ENCODE assay signal across 18 cellular contexts in genomic region chr11:16958833-16959232, GRCh38. TPM values are rescaled to one million over a fixed set of nuclear protein-coding genes. Genes with fewer than 3 reads are reported as not detected.
DNase-seq lines count a peak whose midpoint lies in the region; FAIRE-seq and TF ChIP-seq lines count a peak whose summit lies in the region.
"Had no signal": no experiment of that assay in that cellular context is flagged by ENCODE, and none has a peak within 500 bp of the region (broad histone marks: within the 10 kb centered on the region; RNA-seq: fewer than 3 reads in every experiment).

No MANE protein-coding gene starts in this region.

- no peaks in the 10 kb centered on the region for H3K9me3 ChIP-seq in colonic mucosa
- H3K9me3 ChIP-seq in small intestine (ENCODE audit: control insufficient read depth, low read depth), result no peaks in the 10 kb centered on the region
- H3K9me3 ChIP-seq: A549, esophagus squamous epithelium had no signal

- WGBS in small intestine, 3 donors, result 19 to 50% (median 40%) methylated on average over 5 of the region's 5 CpGs

- no peak overlapping the region for H3K4me3 ChIP-seq in colonic mucosa
- no peak overlapping the region for H3K4me3 ChIP-seq in small intestine (ENCODE audit: low read depth in 1 of 2, low read length in 2 of 2)
- H3K4me3 ChIP-seq: A549, esophagus squamous epithelium, skin epidermis had no signal

- no peak overlapping the region for H3K27ac Mint-ChIP-seq in endothelial cell (ENCODE audit: unreplicated experiment)
- H3K27ac Mint-ChIP-seq: type B pancreatic cell had no signal

- DNase-seq in NCI-H345 (lab: John Stamatoyannopoulos, UW) (peak; percentile 33), NCI-H345 treated with DMSO at 0.1 percent for 48 hours (lab: John Stamatoyannopoulos, UW; ENCODE audit: unreplicated experiment) (no peak), NCI-H146 treated with DMSO at 0.1 percent for 48 hours (lab: John Stamatoyannopoulos, UW; ENCODE audit: unreplicated experiment) (peak; percentile 38), colonic mucosa (peak; percentile 70), small intestine (no peak), foreskin melanocyte (no peak), endothelial cell (ENCODE audit: low spot score) (no peak), HuH-7.5 (ENCODE audit: low spot score) (no peak)
- DNase-seq: CD4-positive, alpha-beta memory T cell; esophagus squamous epithelium; H9; IMR-90; MV-4-11; T-helper 1 cell had no signal

- no peaks in the 10 kb centered on the region for H3K36me3 ChIP-seq in colonic mucosa
- H3K36me3 ChIP-seq in small intestine (ENCODE audit: control insufficient read depth in 2 of 2, insufficient read depth in 2 of 2, low read length in 2 of 2), result no peaks in the 10 kb centered on the region
- H3K36me3 ChIP-seq: esophagus squamous epithelium had no signal

- no peak overlapping the region for H3K4me3 Mint-ChIP-seq in endothelial cell (ENCODE audit: unreplicated experiment)
- H3K4me3 Mint-ChIP-seq: H9, type B pancreatic cell had no signal

- FAIRE-seq in small intestine (lab: Jason Lieb, UNC), result no peak
- FAIRE-seq: A549, keratinocyte had no signal

- TF ChIP-seq CTCF in colonic mucosa (IDR thresholded peaks at IDR 0.05) (no peak), endothelial cell (IDR thresholded peaks at IDR 0.05; ENCODE audit: unreplicated experiment) (no peak)

- intact Hi-C loops in colonic mucosa (cut with DNase I), result no loop called here

- no peaks in the 10 kb centered on the region for H3K9me3 Mint-ChIP-seq in endothelial cell (ENCODE audit: unreplicated experiment)
- H3K9me3 Mint-ChIP-seq: CD4-positive, alpha-beta memory T cell; H9; type B pancreatic cell had no signal

- peaks cover 3% of the 10 kb centered on the region for H3K27me3 Mint-ChIP-seq in endothelial cell (ENCODE audit: unreplicated experiment)
- H3K27me3 Mint-ChIP-seq: type B pancreatic cell had no signal

- H3K4me1 ChIP-seq in colonic mucosa, result no peaks in the 10 kb centered on the region
- peaks cover 2 to 20% of the 10 kb centered on the region in 2 donors for H3K4me1 ChIP-seq in small intestine (ENCODE audit: control insufficient read depth in 2 of 2, insufficient read depth in 1 of 2, low read depth in 1 of 2, low read length in 1 of 2)

- H3K4me1 Mint-ChIP-seq in endothelial cell (ENCODE audit: unreplicated experiment), result peaks cover 9% of the 10 kb centered on the region

- H3K36me3 Mint-ChIP-seq in endothelial cell (ENCODE audit: low read depth, unreplicated experiment), result no peaks in the 10 kb centered on the region
- H3K36me3 Mint-ChIP-seq: CD4-positive, alpha-beta memory T cell; type B pancreatic cell had no signal

- no peak overlapping the region for H3K9ac ChIP-seq in colonic mucosa (ENCODE audit: low read depth in 2 of 2, low read length in 2 of 2)

- H3K27me3 ChIP-seq in colonic mucosa, result no peaks in the 10 kb centered on the region
- no peaks in the 10 kb centered on the region for H3K27me3 ChIP-seq in small intestine (ENCODE audit: control insufficient read depth in 2 of 2, insufficient read depth in 2 of 2, low read length in 2 of 2)
- H3K27me3 ChIP-seq: esophagus squamous epithelium had no signal

- H3K27ac ChIP-seq in colonic mucosa, result no peak overlapping the region
- H3K27ac ChIP-seq in small intestine (ENCODE audit: low read depth in 1 of 2, low read length in 1 of 2), result peak overlapping the region; percentile 24 to 43
- H3K27ac ChIP-seq: A549, esophagus squamous epithelium had no signal

RNA-seq across cellular contexts. Expression of gene PLEKHA7, which starts 55.4 kb away (rescaled TPM):
- total RNA-seq in colonic mucosa (10 to 100 TPM; 55.6 to 65.9 TPM), endothelial cell (ENCODE audit: unreplicated experiment) (8.2 TPM)
- polyA plus RNA-seq in small intestine, result 10 to 100 TPM; 28.1 to 69.3 (median 52.1) TPM
- total RNA-seq: IMR-90 had no signal

Comparison
In these comparisons a context has a peak if more than half of its experiments do, and no peak if none do; other contexts are left out.
1. DNase-seq: peak in NCI-H345 (single experiment), NCI-H146 treated with DMSO at 0.1 percent for 48 hours (single experiment) and colonic mucosa (single experiment); none in NCI-H345 treated with DMSO at 0.1 percent for 48 hours (single experiment), small intestine (single experiment), foreskin melanocyte (single experiment), endothelial cell (single experiment) and HuH-7.5 (single experiment).